2 cellular contexts compared by ENCODE assay signal in the genomic region with DNA sequence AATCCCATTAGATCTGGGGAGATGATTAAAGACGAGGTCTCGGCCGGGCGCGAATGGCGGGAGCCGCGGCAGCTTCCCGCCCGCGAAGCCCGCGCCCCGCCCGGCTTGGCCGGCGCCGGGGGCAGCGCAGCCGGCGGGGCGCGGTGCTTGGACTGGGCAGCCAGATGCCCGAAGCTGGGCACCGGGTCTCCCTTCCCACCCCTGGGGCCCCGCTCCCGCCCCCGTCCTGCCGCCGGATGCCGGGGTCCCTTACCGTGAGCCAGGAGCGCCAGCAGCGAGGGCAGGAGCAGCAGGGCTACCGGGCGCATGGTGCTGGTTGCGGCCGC.
TF ChIP-seq lines count a peak whose summit lies in the region.

No MANE protein-coding gene starts in this region.

TF ChIP-seq in A549, 52 proteins besides CTCF, POLR2A, EP300 and RAD21:
- TF ChIP-seq RARB (CRISPR knock-in tag; IDR thresholded peaks at IDR 0.05) (no peak), HDAC2 (IDR thresholded peaks at IDR 0.05) (no peak), TP53 (CRISPR knock-in tag; IDR thresholded peaks at IDR 0.05) (no peak), JUN (IDR thresholded peaks at IDR 0.05) (no peak), CHD2 (IDR thresholded peaks at IDR 0.05; ENCODE audit: low read length, partially characterized antibody) (no peak), NR3C1 (IDR thresholded peaks at IDR 0.05) (no peak), MYC (IDR thresholded peaks at IDR 0.05; ENCODE audit: borderline replicate concordance, low read length) (no peak), SREBF2 (IDR thresholded peaks at IDR 0.05) (no peak), RNF2 (IDR thresholded peaks at IDR 0.05; ENCODE audit: borderline replicate concordance, low read depth) (no peak), HEYL (CRISPR knock-in tag; IDR thresholded peaks at IDR 0.05) (no peak), HOXA7 (CRISPR knock-in tag; IDR thresholded peaks at IDR 0.05) (no peak), ZSCAN20 (CRISPR knock-in tag; IDR thresholded peaks at IDR 0.05) (no peak), EHF (CRISPR knock-in tag; IDR thresholded peaks at IDR 0.05) (no peak), HOXB13 (CRISPR knock-in tag; IDR thresholded peaks at IDR 0.05; ENCODE audit: low read depth) (no peak), RFX5 (IDR thresholded peaks at IDR 0.05) (no peak), JUNB (IDR thresholded peaks at IDR 0.05) (no peak), MAZ (IDR thresholded peaks at IDR 0.05; ENCODE audit: borderline replicate concordance, low read depth, low read length) (no peak), FOXS1 (CRISPR knock-in tag; IDR thresholded peaks at IDR 0.05) (no peak)
- TF ChIP-seq, protein P1, sequence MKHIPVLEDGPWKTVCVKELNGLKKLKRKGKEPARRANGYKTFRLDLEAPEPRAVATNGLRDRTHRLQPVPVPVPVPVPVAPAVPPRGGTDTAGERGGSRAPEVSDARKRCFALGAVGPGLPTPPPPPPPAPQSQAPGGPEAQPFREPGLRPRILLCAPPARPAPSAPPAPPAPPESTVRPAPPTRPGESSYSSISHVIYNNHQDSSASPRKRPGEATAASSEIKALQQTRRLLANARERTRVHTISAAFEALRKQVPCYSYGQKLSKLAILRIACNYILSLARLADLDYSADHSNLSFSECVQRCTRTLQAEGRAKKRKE (CRISPR knock-in tag; IDR thresholded peaks at IDR 0.05; ENCODE audit: low read depth), result no peak
- TF ChIP-seq, protein P2, sequence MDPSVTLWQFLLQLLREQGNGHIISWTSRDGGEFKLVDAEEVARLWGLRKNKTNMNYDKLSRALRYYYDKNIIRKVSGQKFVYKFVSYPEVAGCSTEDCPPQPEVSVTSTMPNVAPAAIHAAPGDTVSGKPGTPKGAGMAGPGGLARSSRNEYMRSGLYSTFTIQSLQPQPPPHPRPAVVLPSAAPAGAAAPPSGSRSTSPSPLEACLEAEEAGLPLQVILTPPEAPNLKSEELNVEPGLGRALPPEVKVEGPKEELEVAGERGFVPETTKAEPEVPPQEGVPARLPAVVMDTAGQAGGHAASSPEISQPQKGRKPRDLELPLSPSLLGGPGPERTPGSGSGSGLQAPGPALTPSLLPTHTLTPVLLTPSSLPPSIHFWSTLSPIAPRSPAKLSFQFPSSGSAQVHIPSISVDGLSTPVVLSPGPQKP (IDR thresholded peaks at IDR 0.05; ENCODE audit: low read depth, low read length), result no peak

TF ChIP-seq in neural cell, 6 proteins besides CTCF, POLR2A, EP300 and RAD21:
- TF ChIP-seq MXI1 (conservative IDR thresholded peaks at IDR 0.05; ENCODE audit: poor library complexity, severe bottlenecking) (no peak), EZH2 (IDR thresholded peaks at IDR 0.05; ENCODE audit: borderline replicate concordance, insufficient read depth, low read length, poor library complexity, severe bottlenecking) (no peak), POLR2AphosphoS5 (IDR thresholded peaks at IDR 0.05) (no peak), TAF1 (IDR thresholded peaks at IDR 0.05; ENCODE audit: low read depth) (no peak), SMC3 (conservative IDR thresholded peaks at IDR 0.05; ENCODE audit: poor library complexity) (no peak)
- TF ChIP-seq, protein P3, sequence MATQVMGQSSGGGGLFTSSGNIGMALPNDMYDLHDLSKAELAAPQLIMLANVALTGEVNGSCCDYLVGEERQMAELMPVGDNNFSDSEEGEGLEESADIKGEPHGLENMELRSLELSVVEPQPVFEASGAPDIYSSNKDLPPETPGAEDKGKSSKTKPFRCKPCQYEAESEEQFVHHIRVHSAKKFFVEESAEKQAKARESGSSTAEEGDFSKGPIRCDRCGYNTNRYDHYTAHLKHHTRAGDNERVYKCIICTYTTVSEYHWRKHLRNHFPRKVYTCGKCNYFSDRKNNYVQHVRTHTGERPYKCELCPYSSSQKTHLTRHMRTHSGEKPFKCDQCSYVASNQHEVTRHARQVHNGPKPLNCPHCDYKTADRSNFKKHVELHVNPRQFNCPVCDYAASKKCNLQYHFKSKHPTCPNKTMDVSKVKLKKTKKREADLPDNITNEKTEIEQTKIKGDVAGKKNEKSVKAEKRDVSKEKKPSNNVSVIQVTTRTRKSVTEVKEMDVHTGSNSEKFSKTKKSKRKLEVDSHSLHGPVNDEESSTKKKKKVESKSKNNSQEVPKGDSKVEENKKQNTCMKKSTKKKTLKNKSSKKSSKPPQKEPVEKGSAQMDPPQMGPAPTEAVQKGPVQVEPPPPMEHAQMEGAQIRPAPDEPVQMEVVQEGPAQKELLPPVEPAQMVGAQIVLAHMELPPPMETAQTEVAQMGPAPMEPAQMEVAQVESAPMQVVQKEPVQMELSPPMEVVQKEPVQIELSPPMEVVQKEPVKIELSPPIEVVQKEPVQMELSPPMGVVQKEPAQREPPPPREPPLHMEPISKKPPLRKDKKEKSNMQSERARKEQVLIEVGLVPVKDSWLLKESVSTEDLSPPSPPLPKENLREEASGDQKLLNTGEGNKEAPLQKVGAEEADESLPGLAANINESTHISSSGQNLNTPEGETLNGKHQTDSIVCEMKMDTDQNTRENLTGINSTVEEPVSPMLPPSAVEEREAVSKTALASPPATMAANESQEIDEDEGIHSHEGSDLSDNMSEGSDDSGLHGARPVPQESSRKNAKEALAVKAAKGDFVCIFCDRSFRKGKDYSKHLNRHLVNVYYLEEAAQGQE (IDR thresholded peaks at IDR 0.05; ENCODE audit: borderline replicate concordance), result no peak
